In the genomic region with DNA sequence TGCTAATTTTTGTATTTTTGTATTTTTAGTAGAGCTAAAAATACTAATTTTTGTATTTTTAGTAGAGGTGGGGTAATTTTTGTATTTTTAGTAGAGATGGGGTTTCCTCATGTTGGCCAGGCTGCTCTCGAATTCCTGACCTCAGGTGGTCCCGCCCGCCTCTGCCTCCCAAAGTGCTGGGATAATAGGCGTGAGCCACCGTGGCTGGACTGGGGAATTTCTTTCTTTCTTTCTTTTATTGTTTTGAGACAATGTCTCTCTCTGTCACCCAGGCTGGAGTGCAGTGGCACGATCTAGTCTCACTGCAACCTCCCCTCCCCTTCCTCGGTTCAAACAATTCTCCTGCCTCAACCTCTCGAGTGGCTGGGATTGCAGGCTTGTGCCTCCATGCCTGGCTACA, we compare ENCODE assay signal across 21 cellular contexts.
A peak's percentile ranks its signal among the peaks of the same experiment; 100 is the strongest.
DNase-seq lines count a peak whose midpoint lies in the region; ATAC-seq and TF ChIP-seq lines count a peak whose summit lies in the region.
"Had no signal": no experiment of that assay in that cellular context is flagged by ENCODE, and none has a peak within 500 bp of the region (broad histone marks: within the 10 kb centered on the region; RNA-seq: fewer than 3 reads in every experiment).

No MANE protein-coding gene starts in this region.

- no peak overlapping the region for H4K8ac ChIP-seq in trophoblast cell (ENCODE audit: low read depth, low read length)

- H3K4ac ChIP-seq in trophoblast cell (ENCODE audit: low read depth, low read length): peak overlapping the region; percentile 8

- H3K23ac ChIP-seq in trophoblast cell (ENCODE audit: low read length): no peak overlapping the region

- no peak for TF ChIP-seq CTCF in endodermal cell (conservative IDR thresholded peaks at IDR 0.05)

- H3K27me3 Mint-ChIP-seq in endodermal cell (ENCODE audit: insufficient read depth): no peaks in the 10 kb centered on the region
- H3K27me3 Mint-ChIP-seq: IgD-negative memory B cell had no signal

- no peak overlapping the region for H2BK12ac ChIP-seq in trophoblast cell (ENCODE audit: low read length)

- no peak overlapping the region for H3K27ac Mint-ChIP-seq in endodermal cell
- H3K27ac Mint-ChIP-seq: CD8-positive, alpha-beta T cell; IgD-negative memory B cell had no signal

- H3K4me1 ChIP-seq in endodermal cell (ENCODE audit: control insufficient read depth, insufficient read depth, low read length) (peaks cover 3% of the 10 kb centered on the region), trophoblast cell (ENCODE audit: control insufficient read depth in 1 of 2, insufficient read depth in 2 of 2, low read length in 2 of 2) (peaks cover 0 to 2% of the 10 kb centered on the region in 2 experiments)

- H3K4me3 Mint-ChIP-seq in endodermal cell: no peak overlapping the region
- H3K4me3 Mint-ChIP-seq: CD8-positive, alpha-beta T cell; IgD-negative memory B cell had no signal

- no peak overlapping the region for H2AK5ac ChIP-seq in trophoblast cell (ENCODE audit: low read length)

- H4K12ac ChIP-seq in trophoblast cell (ENCODE audit: low read depth, low read length): no peak overlapping the region

- H3K79me2 ChIP-seq in trophoblast cell (ENCODE audit: control insufficient read depth, insufficient read depth, low read length, poor library complexity): peaks cover 2% of the 10 kb centered on the region

- peak; percentile 39 for DNase-seq in cardiac septum (ENCODE audit: low spot score)
- no peak for DNase-seq in Right ventricle myocardium superior
- DNase-seq in endodermal cell: peak; percentile 73
- no peak for DNase-seq in trophoblast cell
- no peak for DNase-seq in activated CD4-positive, alpha-beta T cell treated with anti-CD3 and anti-CD28 coated beads for 1 hour
- DNase-seq: 8988T; CD8-positive, alpha-beta T cell; DND-41; H7; NCI-H1105; NCI-H146; NCI-H2029; NCI-H226; NCI-H510A treated with DMSO at 0.1 percent for 48 hours; NCI-H774; NK-92 treated with Interleukin-12 subunit alpha and Interleukin-12 subunit beta, amount 100 ng/mL, for 24 hours had no signal

- H3K4me1 Mint-ChIP-seq in endodermal cell: peaks cover 47% of the 10 kb centered on the region

- H3K27me3 ChIP-seq in endodermal cell (ENCODE audit: control insufficient read depth, insufficient read depth, low read length, poor library complexity, severe bottlenecking): no peaks in the 10 kb centered on the region
- no peaks in the 10 kb centered on the region for H3K27me3 ChIP-seq in trophoblast cell (ENCODE audit: insufficient read depth, low read length)
- H3K27me3 ChIP-seq: BLaER1 treated with 17β-estradiol and CSF1 and Interleukin-3, amounts not matched to agents 10 nM and 100 nM had no signal

- no peak overlapping the region for H4K91ac ChIP-seq in trophoblast cell (ENCODE audit: low read depth, low read length)

- H3K27ac ChIP-seq in endodermal cell (ENCODE audit: low read depth, low read length): peak overlapping the region; percentile 80
- H3K27ac ChIP-seq in trophoblast cell (ENCODE audit: low read depth, low read length): no peak overlapping the region
- H3K27ac ChIP-seq: BLaER1 treated with 17β-estradiol and CSF1 and Interleukin-3, amounts not matched to agents 10 nM and 100 nM had no signal

- H3K18ac ChIP-seq in trophoblast cell (ENCODE audit: low read length): no peak overlapping the region

- H3K9me3 Mint-ChIP-seq in endodermal cell: no peaks in the 10 kb centered on the region
- H3K9me3 Mint-ChIP-seq: CD8-positive, alpha-beta T cell; IgD-negative memory B cell had no signal

- ATAC-seq in Right ventricle myocardium superior (ENCODE audit: poor library complexity) (no peak), GM21723 (IDR thresholded peaks at IDR 0.05; ENCODE audit: unreplicated experiment) (no peak), GM21367 (IDR thresholded peaks at IDR 0.05; ENCODE audit: unreplicated experiment) (no peak)
- ATAC-seq: CD8-positive, alpha-beta T cell; Panc1 had no signal

- H3K4me2 ChIP-seq in trophoblast cell (ENCODE audit: low read length): no peak overlapping the region

- WGBS in endodermal cell (ENCODE audit: insufficient coverage in 1 of 2, insufficient read length in 1 of 2), 2 experiments: 79 to 81% methylated on average over 4 to 8 of the region's 8 CpGs
- WGBS in trophoblast cell (ENCODE audit: extremely low coverage, insufficient coverage, insufficient read length): no CpG with 5 or more reads among the region's 8 CpGs

- peaks cover 10% of the 10 kb centered on the region for H3K36me3 Mint-ChIP-seq in endodermal cell (ENCODE audit: low read depth)
- H3K36me3 Mint-ChIP-seq: IgD-negative memory B cell had no signal

- intact Hi-C loops in cardiac septum (cut with DNase I) (no loop called here), Right ventricle myocardium superior (cut with DNase I) (no loop called here)

- H3K9me3 ChIP-seq in endodermal cell (ENCODE audit: control insufficient read depth, low read length) (peaks cover 4% of the 10 kb centered on the region), trophoblast cell (ENCODE audit: insufficient read depth, low read depth, low read length) (no peaks in the 10 kb centered on the region)

- peaks cover 5% of the 10 kb centered on the region for H3K36me3 ChIP-seq in endodermal cell (ENCODE audit: control insufficient read depth, insufficient read depth, low read length)
- no peaks in the 10 kb centered on the region for H3K36me3 ChIP-seq in trophoblast cell (ENCODE audit: control insufficient read depth in 1 of 2, insufficient read depth in 2 of 2, low read length in 2 of 2)

- no peak overlapping the region for H2BK120ac ChIP-seq in trophoblast cell (ENCODE audit: insufficient read depth, low read length, poor library complexity)

- no peak overlapping the region for H3K14ac ChIP-seq in trophoblast cell (ENCODE audit: low read length)

- no peak overlapping the region for H2AFZ ChIP-seq in trophoblast cell (ENCODE audit: insufficient read depth, low read length, poor library complexity)

- H3K9ac ChIP-seq in endodermal cell (ENCODE audit: extremely low read depth, low read length, poor library complexity, severe bottlenecking) (no peak overlapping the region), trophoblast cell (ENCODE audit: low read length) (no peak overlapping the region)
- H3K9ac ChIP-seq: BLaER1 treated with 17β-estradiol and CSF1 and Interleukin-3, amounts not matched to agents 10 nM and 100 nM had no signal

- no peaks in the 10 kb centered on the region for H3K79me1 ChIP-seq in trophoblast cell (ENCODE audit: low read length)

- no peak overlapping the region for H3K4me3 ChIP-seq in endodermal cell (ENCODE audit: low read length)
- no peak overlapping the region for H3K4me3 ChIP-seq in trophoblast cell (ENCODE audit: low read depth, low read length)
- H3K4me3 ChIP-seq: BLaER1 treated with 17β-estradiol and CSF1 and Interleukin-3, amounts not matched to agents 10 nM and 100 nM had no signal

- no peak overlapping the region for H2BK5ac ChIP-seq in trophoblast cell (ENCODE audit: low read depth, low read length, poor library complexity)

Comparison
In these comparisons a context has a peak if more than half of its experiments do, and no peak if none do; other contexts are left out.
1. DNase-seq: peak in cardiac septum (single experiment) and endodermal cell (single experiment); none in Right ventricle myocardium superior (single experiment), trophoblast cell (0 of 2) and activated CD4-positive, alpha-beta T cell treated with anti-CD3 and anti-CD28 coated beads for 1 hour (single experiment).